8 cellular contexts compared by ENCODE assay signal in genomic region chr4:76949293-76950051, GRCh38. TPM values are rescaled to one million over a fixed set of nuclear protein-coding genes. Genes with fewer than 3 reads are reported as not detected.
DNase-seq lines count a peak whose midpoint lies in the region; ATAC-seq, FAIRE-seq and TF ChIP-seq lines count a peak whose summit lies in the region.

TSS of gene SEPTIN11 (plus strand) at chr4:76949752. CDS start at chr4:76949904, 152 bp downstream.

- peak within 1 kb of the TSS; percentile 88 for H3K27ac Mint-ChIP-seq in type B pancreatic cell

- peak; percentile 99 for FAIRE-seq in GM12892 (lab: Jason Lieb, UNC)

- DNase-seq in GM12892 (ENCODE audit: insufficient read length) (peak; percentile 84), NCI-H1417 treated with DMSO at 0.1 percent for 48 hours (lab: John Stamatoyannopoulos, UW) (peak; percentile 54), T follicular helper cell (ENCODE audit: low read depth) (peak; percentile 72), cardiac septum (ENCODE audit: low spot score) (peak; percentile 94), posterior cingulate gyrus (peak; percentile 83 to 98 (median 90)), type B pancreatic cell (ENCODE audit: extremely low spot score, unreplicated experiment) (peak; percentile 94)

- H3K27ac ChIP-seq in adipose tissue (ENCODE audit: low read depth, low read length): peak within 1 kb of the TSS; percentile 60

- peak; percentile 97 for TF ChIP-seq POLR2A in GM12892 (IDR thresholded peaks at IDR 0.05; ENCODE audit: low read depth, low read length)

- peak; percentile 76 for ATAC-seq in HG02798 (IDR thresholded peaks at IDR 0.05; ENCODE audit: poor library complexity, unreplicated experiment)

- peaks cover 8% of the 10 kb centered on the region for H3K36me3 Mint-ChIP-seq in type B pancreatic cell

- no peaks in the 10 kb centered on the region for H3K27me3 Mint-ChIP-seq in type B pancreatic cell

- no peaks in the 10 kb centered on the region for H3K9me3 Mint-ChIP-seq in type B pancreatic cell

- peak within 1 kb of the TSS; percentile 93 for H3K4me3 Mint-ChIP-seq in type B pancreatic cell

- peaks cover 31% of the 10 kb centered on the region for H3K4me1 Mint-ChIP-seq in type B pancreatic cell (ENCODE audit: unreplicated experiment)

- intact Hi-C loops in cardiac septum (cut with DNase I): loop anchor here (2.0 to 10.0 kb wide), 8 partner anchors 38 to 435 kb away; partner anchors contain the start of gene CCNG2
- intact Hi-C loops in posterior cingulate gyrus (cut with DNase I): loop anchor here (1.0 to 10.0 kb wide), 4 partner anchors 95 to 208 kb away; partner anchors contain the start of gene CCNG2

- WGBS in adipose tissue, 3 donors: 0% methylated on average over 76 to 85 of the region's 85 CpGs

- peak; percentile 38 for TF ChIP-seq CTCF in type B pancreatic cell (conservative IDR thresholded peaks at IDR 0.05)

RNA-seq across cellular contexts. Expression of gene SEPTIN11, which starts in this region (rescaled TPM):
- 63.6 TPM for polyA plus RNA-seq in GM12892 (2012; ENCODE audit: missing spikeins)
- polyA plus RNA-seq in adipose tissue: 100 to 1,000 TPM in 1 of 3 donors, 10 to 100 TPM in 2; 12.2 to 136 (median 91.1) TPM
- total RNA-seq in cardiac septum: 41.5 TPM
- 46.7 and 149 TPM in 2 replicates for total RNA-seq in type B pancreatic cell (ENCODE audit: low replicate concordance)

Comparison
In these comparisons a context has a peak if more than half of its experiments do, and no peak if none do; other contexts are left out.
1. Peak in every context shown above with its lines: DNase-seq, ATAC-seq and H3K27ac ChIP-seq.